Comparison of ENCODE assay signal across 23 cellular contexts in genomic region chr15:92050220-92050898, GRCh38.
"Had no signal": no experiment of that assay in that cellular context is flagged by ENCODE, and none has a peak within 500 bp of the region (broad histone marks: within the 10 kb centered on the region; RNA-seq: fewer than 3 reads in every experiment).

No MANE protein-coding gene starts in this region.

- DNase-seq: activated B cell treated with CpG ODN at 0.5 μM for 24 hours; activated CD4-positive, alpha-beta memory T cell treated with anti-CD3 and anti-CD28 coated beads for 36 hours; activated CD4-positive, alpha-beta T cell treated with anti-CD3 and anti-CD28 coated beads for 4 hours; activated naive CD4-positive, alpha-beta T cell; activated naive CD8-positive, alpha-beta T cell treated with anti-CD3 and anti-CD28 coated beads for 36 hours; amniotic stem cell; caudate nucleus; dorsolateral prefrontal cortex; gastrocnemius medialis; head of caudate nucleus; mesenchymal stem cell; mucosa of descending colon; naive B cell; psoas muscle; stimulated activated CD4-positive, alpha-beta T cell treated with anti-CD3 and anti-CD28 coated beads, Interleukin-4, amount 100 ng/mL, for 24 hours; stimulated activated naive B cell treated with anti-CD40 and anti-IgM and Interleukin-4, amounts not matched to agents 10 μg/mL and 1 μg/mL and 100 μg/mL, for 72 hours; SW 1271; thyroid gland; uterus had no signal

- H3K27ac ChIP-seq: gastrocnemius medialis, neural progenitor cell, psoas muscle, thyroid gland, uterus had no signal

- H3K27me3 ChIP-seq: dorsolateral prefrontal cortex, gastrocnemius medialis, neural progenitor cell, thyroid gland, uterus had no signal

- H3K4me3 ChIP-seq: dorsolateral prefrontal cortex, gastrocnemius medialis, mucosa of descending colon, neural progenitor cell, psoas muscle, smooth muscle cell, thyroid gland, uterus had no signal

- H3K36me3 Mint-ChIP-seq: activated CD4-positive, alpha-beta memory T cell treated with anti-CD3 and anti-CD28 coated beads for 36 hours; activated naive CD8-positive, alpha-beta T cell treated with anti-CD3 and anti-CD28 coated beads for 36 hours; naive B cell; neural progenitor cell; stimulated activated naive B cell treated with anti-CD40 and anti-IgM and Interleukin-4, amounts not matched to agents 10 μg/mL and 1 μg/mL and 100 μg/mL, for 72 hours had no signal

- H3K27ac Mint-ChIP-seq: activated B cell treated with CpG ODN at 0.5 μM for 24 hours; activated CD4-positive, alpha-beta memory T cell treated with anti-CD3 and anti-CD28 coated beads for 36 hours; activated naive CD8-positive, alpha-beta T cell treated with anti-CD3 and anti-CD28 coated beads for 36 hours; naive B cell; neural progenitor cell; stimulated activated naive B cell treated with anti-CD40 and anti-IgM and Interleukin-4, amounts not matched to agents 10 μg/mL and 1 μg/mL and 100 μg/mL, for 72 hours; T-helper 2 cell treated with Interferon-gamma antibody and Interleukin-4, amounts not matched to agents 5 μg/mL and 100 μg/mL, for 36 hours had no signal

- H3K36me3 ChIP-seq: gastrocnemius medialis, neural progenitor cell, thyroid gland, uterus had no signal

- H3K9me3 ChIP-seq: gastrocnemius medialis, mucosa of descending colon, psoas muscle, thyroid gland, uterus had no signal

- ATAC-seq: gastrocnemius medialis; mucosa of descending colon; sciatic nerve; stimulated activated naive B cell treated with anti-CD40 and anti-IgM and Interleukin-4, amounts not matched to agents 10 μg/mL and 1 μg/mL and 100 μg/mL, for 72 hours had no signal

- H3K27me3 Mint-ChIP-seq: activated B cell treated with CpG ODN at 0.5 μM for 24 hours; activated CD4-positive, alpha-beta memory T cell treated with anti-CD3 and anti-CD28 coated beads for 36 hours; activated naive CD8-positive, alpha-beta T cell treated with anti-CD3 and anti-CD28 coated beads for 36 hours; stimulated activated naive B cell treated with anti-CD40 and anti-IgM and Interleukin-4, amounts not matched to agents 10 μg/mL and 1 μg/mL and 100 μg/mL, for 72 hours had no signal

- H3K4me3 Mint-ChIP-seq: activated B cell treated with CpG ODN at 0.5 μM for 24 hours; activated CD4-positive, alpha-beta memory T cell treated with anti-CD3 and anti-CD28 coated beads for 36 hours; activated naive CD8-positive, alpha-beta T cell treated with anti-CD3 and anti-CD28 coated beads for 36 hours; naive B cell; neural progenitor cell; stimulated activated naive B cell treated with anti-CD40 and anti-IgM and Interleukin-4, amounts not matched to agents 10 μg/mL and 1 μg/mL and 100 μg/mL, for 72 hours; T-helper 2 cell treated with Interferon-gamma antibody and Interleukin-4, amounts not matched to agents 5 μg/mL and 100 μg/mL, for 36 hours had no signal

- H3K9me3 Mint-ChIP-seq: activated CD4-positive, alpha-beta memory T cell treated with anti-CD3 and anti-CD28 coated beads for 36 hours; activated naive CD8-positive, alpha-beta T cell treated with anti-CD3 and anti-CD28 coated beads for 36 hours; neural progenitor cell had no signal

- H3K4me1 Mint-ChIP-seq: activated B cell treated with CpG ODN at 0.5 μM for 24 hours; activated naive CD8-positive, alpha-beta T cell treated with anti-CD3 and anti-CD28 coated beads for 36 hours; naive B cell; stimulated activated naive B cell treated with anti-CD40 and anti-IgM and Interleukin-4, amounts not matched to agents 10 μg/mL and 1 μg/mL and 100 μg/mL, for 72 hours had no signal

- H3K4me1 ChIP-seq: neural progenitor cell, psoas muscle, uterus had no signal
